8 cellular contexts compared by ENCODE assay signal in genomic region chr16:11977206-11978041, GRCh38. TPM values are rescaled to one million over a fixed set of nuclear protein-coding genes. Genes with fewer than 3 reads are reported as not detected.
A peak's percentile ranks its signal among the peaks of the same experiment; 100 is the strongest.
DNase-seq lines count a peak whose midpoint lies in the region; ATAC-seq and TF ChIP-seq lines count a peak whose summit lies in the region.

No MANE protein-coding gene starts in this region.

- H2BK15ac ChIP-seq in neuronal stem cell (ENCODE audit: low read length): no peak overlapping the region

- H2BK5ac ChIP-seq in neuronal stem cell (ENCODE audit: low read length): no peak overlapping the region

- no peak overlapping the region for H4K8ac ChIP-seq in neuronal stem cell (ENCODE audit: low read depth, low read length)

- H3K27me3 ChIP-seq in neuronal stem cell (ENCODE audit: control insufficient read depth in 3 of 3, insufficient read depth in 3 of 3, low read depth in 1 of 3, low read length in 3 of 3): no peaks in the 10 kb centered on the region

- H3K14ac ChIP-seq in neuronal stem cell (ENCODE audit: low read length): peak overlapping the region; percentile 71

- peak overlapping the region; percentile 84 for H3K4me3 ChIP-seq in fibroblast of mammary gland (ENCODE audit: control insufficient read depth, low read depth, low read length)
- H3K4me3 ChIP-seq in neuronal stem cell (ENCODE audit: low read length in 2 of 2): peak overlapping the region; percentile 99 to 100

- H3K4ac ChIP-seq in neuronal stem cell (ENCODE audit: low read length): no peak overlapping the region

- peaks cover 7% of the 10 kb centered on the region for H3K79me1 ChIP-seq in neuronal stem cell (ENCODE audit: low read depth, low read length)

- H3K4me2 ChIP-seq in neuronal stem cell (ENCODE audit: insufficient read depth, low read length, poor library complexity, severe bottlenecking): peak overlapping the region; percentile 75

- H3K27ac Mint-ChIP-seq in activated CD8-positive, alpha-beta memory T cell treated with anti-CD3 and anti-CD28 coated beads, Interleukin-2, amount 10 ng/mL, durations not matched to agents 7 days and 5 days: peak overlapping the region; percentile 87

- no peak for DNase-seq in activated CD8-positive, alpha-beta memory T cell treated with anti-CD3 and anti-CD28 coated beads, Interleukin-2, amount 10 ng/mL, durations not matched to agents 7 days and 5 days
- no peak for DNase-seq in activated CD8-positive, alpha-beta memory T cell treated with anti-CD3 and anti-CD28 coated beads for 24 hours
- peak; percentile 92 for DNase-seq in fibroblast of mammary gland (ENCODE audit: low read depth)
- DNase-seq in neuronal stem cell (ENCODE audit: low spot score): no peak
- no peak for DNase-seq in NCI-H345 (lab: John Stamatoyannopoulos, UW)

- no peaks in the 10 kb centered on the region for H3K9me3 Mint-ChIP-seq in activated CD8-positive, alpha-beta memory T cell treated with anti-CD3 and anti-CD28 coated beads, Interleukin-2, amount 10 ng/mL, durations not matched to agents 7 days and 5 days (ENCODE audit: low read depth)

- H3K27me3 Mint-ChIP-seq in activated CD8-positive, alpha-beta memory T cell treated with anti-CD3 and anti-CD28 coated beads, Interleukin-2, amount 10 ng/mL, durations not matched to agents 7 days and 5 days: no peaks in the 10 kb centered on the region

- peaks cover 0 to 1% of the 10 kb centered on the region in 2 donors for H3K9me3 ChIP-seq in neuronal stem cell (replicated peaks in 1 of 2; ENCODE audit: control insufficient read depth in 2 of 2, insufficient read depth in 1 of 2, low read depth in 1 of 2, low read length in 2 of 2)

- TF ChIP-seq CTCF in VCaP (conservative IDR thresholded peaks at IDR 0.05): no peak
- TF ChIP-seq CTCF in fibroblast of mammary gland (conservative IDR thresholded peaks at IDR 0.05; ENCODE audit: control insufficient read depth, insufficient read depth, low read depth, low read length): no peak

- no CpG with 5 or more reads among the region's 15 CpGs for WGBS in neuronal stem cell (ENCODE audit: extremely low coverage in 2 of 2, insufficient read length in 2 of 2, insufficient replicate concordance in 1 of 2), 2 donors

- H3K9ac ChIP-seq in neuronal stem cell (ENCODE audit: low read depth, low read length, poor library complexity): peak overlapping the region; percentile 90

- no peak overlapping the region for H3K18ac ChIP-seq in neuronal stem cell (ENCODE audit: low read length)

- H3K27ac ChIP-seq in VCaP: peak overlapping the region; percentile 61; the same call in 1 of the 2 replicates
- H3K27ac ChIP-seq in neuronal stem cell (replicated peaks; ENCODE audit: low read length): no peak overlapping the region

- H2BK12ac ChIP-seq in neuronal stem cell (ENCODE audit: low read length): no peak overlapping the region

- H3K4me1 ChIP-seq in neuronal stem cell (ENCODE audit: control insufficient read depth in 2 of 2, insufficient read depth in 1 of 2, low read depth in 1 of 2, low read length in 2 of 2): peaks cover 11 to 14% of the 10 kb centered on the region in 2 donors

- no peak overlapping the region for H2AK5ac ChIP-seq in neuronal stem cell (ENCODE audit: low read depth, low read length)

- peaks cover 0 to 17% of the 10 kb centered on the region in 2 donors for H3K36me3 ChIP-seq in neuronal stem cell (replicated peaks in 1 of 2; ENCODE audit: control insufficient read depth in 2 of 2, insufficient read depth in 2 of 2, low read length in 2 of 2)

- H3K36me3 Mint-ChIP-seq in activated CD8-positive, alpha-beta memory T cell treated with anti-CD3 and anti-CD28 coated beads, Interleukin-2, amount 10 ng/mL, durations not matched to agents 7 days and 5 days: no peaks in the 10 kb centered on the region

- peak overlapping the region; percentile 96 for H2AFZ ChIP-seq in neuronal stem cell (ENCODE audit: low read length)

- CTCF ChIA-PET in activated CD8-positive, alpha-beta memory T cell treated with anti-CD3 and anti-CD28 coated beads, Interleukin-2, amount 10 ng/mL, durations not matched to agents 7 days and 5 days (lab: Charles Lee): interaction anchor here (0.7 to 1.5 kb wide), 4 partner anchors 13 to 156 kb away, joined by 3 to 5 read pairs (median 3); partner anchors contain the start of genes GSPT1 and TNFRSF17

- H2BK120ac ChIP-seq in neuronal stem cell (ENCODE audit: low read depth, low read length): no peak overlapping the region

- ATAC-seq in activated CD8-positive, alpha-beta memory T cell treated with anti-CD3 and anti-CD28 coated beads, Interleukin-2, amount 10 ng/mL, durations not matched to agents 7 days and 5 days: no peak
- ATAC-seq in HG03135 (IDR thresholded peaks at IDR 0.05; ENCODE audit: unreplicated experiment) (no peak), GM18868 (IDR thresholded peaks at IDR 0.05; ENCODE audit: unreplicated experiment) (no peak)

- H4K91ac ChIP-seq in neuronal stem cell (ENCODE audit: low read depth, low read length, poor library complexity): no peak overlapping the region

- peaks cover 35% of the 10 kb centered on the region for H3K4me1 Mint-ChIP-seq in activated CD8-positive, alpha-beta memory T cell treated with anti-CD3 and anti-CD28 coated beads, Interleukin-2, amount 10 ng/mL, durations not matched to agents 7 days and 5 days

- H3K23ac ChIP-seq in neuronal stem cell (ENCODE audit: low read depth, low read length, poor library complexity): peak overlapping the region; percentile 17

- peak overlapping the region; percentile 98 for H3K4me3 Mint-ChIP-seq in activated CD8-positive, alpha-beta memory T cell treated with anti-CD3 and anti-CD28 coated beads, Interleukin-2, amount 10 ng/mL, durations not matched to agents 7 days and 5 days

RNA-seq across cellular contexts. Expression of gene SNX29, which starts 0.9 kb away (rescaled TPM):
- total RNA-seq in activated CD8-positive, alpha-beta memory T cell treated with anti-CD3 and anti-CD28 coated beads, Interleukin-2, amount 10 ng/mL, durations not matched to agents 7 days and 5 days: 10 to 100 TPM; 13.2 to 17.9 TPM
- polyA plus RNA-seq in neuronal stem cell (2013, experiment 1 of 2): 3.4 TPM
- 3.6 TPM for polyA plus RNA-seq in neuronal stem cell (2013, experiment 2 of 2)

RNA-seq across cellular contexts. Expression of gene TNFRSF17, which starts 12.4 kb away (rescaled TPM):
- total RNA-seq in activated CD8-positive, alpha-beta memory T cell treated with anti-CD3 and anti-CD28 coated beads, Interleukin-2, amount 10 ng/mL, durations not matched to agents 7 days and 5 days: not detected
- not detected for polyA plus RNA-seq in neuronal stem cell (2013, experiment 1 of 2)
- not detected for polyA plus RNA-seq in neuronal stem cell (2013, experiment 2 of 2)

RNA-seq across cellular contexts. Expression of gene NPIPB2, which starts 35.6 kb away (rescaled TPM):
- total RNA-seq in activated CD8-positive, alpha-beta memory T cell treated with anti-CD3 and anti-CD28 coated beads, Interleukin-2, amount 10 ng/mL, durations not matched to agents 7 days and 5 days: 10 to 100 TPM; 14.9 to 22.9 TPM
- polyA plus RNA-seq in neuronal stem cell (2013, experiment 1 of 2): 3.4 TPM
- polyA plus RNA-seq in neuronal stem cell (2013, experiment 2 of 2): 3.3 TPM
